In genomic region chr10:129593953-129594352, GRCh38 we compare ENCODE assay signal across 21 cellular contexts.
"Had no signal": no experiment of that assay in that cellular context is flagged by ENCODE, and none has a peak within 500 bp of the region (broad histone marks: within the 10 kb centered on the region; RNA-seq: fewer than 3 reads in every experiment).

No MANE protein-coding gene starts in this region.

- H3K4me1 ChIP-seq: esophagus muscularis mucosa, foreskin keratinocyte, heart left ventricle, left ventricle myocardium inferior, right lobe of liver, stomach, thyroid gland, upper lobe of left lung, vagina had no signal

- H3K27me3 ChIP-seq: esophagus muscularis mucosa, foreskin keratinocyte, heart left ventricle, neutrophil, right lobe of liver, stomach, thyroid gland, upper lobe of left lung, vagina had no signal

- H3K4me3 ChIP-seq: esophagus muscularis mucosa, heart left ventricle, left ventricle myocardium inferior, lung, right lobe of liver, skin epidermis, stomach, thyroid gland, upper lobe of left lung, vagina had no signal

- DNase-seq: activated CD4-positive, alpha-beta T cell treated with anti-CD3 and anti-CD28 coated beads for 48 hours; activated CD8-positive, alpha-beta T cell treated with anti-CD3 and anti-CD28 coated beads for 36 hours; activated naive CD4-positive, alpha-beta T cell; activated T-cell treated with anti-CD3 and anti-CD28 coated beads, Interleukin-2, amount 50 U/mL, for 48 hours; foreskin keratinocyte; heart left ventricle; left ventricle myocardium inferior; right lobe of liver; stimulated activated naive B cell treated with anti-CD40 and anti-IgM and Interleukin-4, amounts not matched to agents 10 μg/mL and 1 μg/mL and 100 μg/mL, for 72 hours; stomach; T-helper 9 cell; thyroid gland; upper lobe of left lung had no signal

- H3K27ac ChIP-seq: esophagus muscularis mucosa, foreskin keratinocyte, heart left ventricle, left ventricle myocardium inferior, neutrophil, right lobe of liver, skin epidermis, stomach, thyroid gland, upper lobe of left lung, vagina, VCaP had no signal

- ATAC-seq: activated CD4-positive, CD25-positive, alpha-beta regulatory T cell treated with anti-CD3 and anti-CD28 coated beads, Interleukin-2, amount 50 U/mL, for 24 hours; activated CD8-positive, alpha-beta T cell treated with anti-CD3 and anti-CD28 coated beads for 36 hours; activated naive CD4-positive, alpha-beta T cell treated with anti-CD3 and anti-CD28 coated beads, Interleukin-2, amount 50 U/mL, for 72 hours; foreskin keratinocyte; heart left ventricle; right lobe of liver; stimulated activated naive B cell treated with anti-CD40 and anti-IgM and Interleukin-4, amounts not matched to agents 10 μg/mL and 1 μg/mL and 100 μg/mL, for 72 hours had no signal

- H3K9me3 ChIP-seq: esophagus muscularis mucosa, left ventricle myocardium inferior, right lobe of liver, thyroid gland, upper lobe of left lung, vagina had no signal

- H3K36me3 ChIP-seq: neutrophil, right lobe of liver, thyroid gland, upper lobe of left lung, vagina had no signal
